23 cellular contexts compared by ENCODE assay signal in the genomic region with DNA sequence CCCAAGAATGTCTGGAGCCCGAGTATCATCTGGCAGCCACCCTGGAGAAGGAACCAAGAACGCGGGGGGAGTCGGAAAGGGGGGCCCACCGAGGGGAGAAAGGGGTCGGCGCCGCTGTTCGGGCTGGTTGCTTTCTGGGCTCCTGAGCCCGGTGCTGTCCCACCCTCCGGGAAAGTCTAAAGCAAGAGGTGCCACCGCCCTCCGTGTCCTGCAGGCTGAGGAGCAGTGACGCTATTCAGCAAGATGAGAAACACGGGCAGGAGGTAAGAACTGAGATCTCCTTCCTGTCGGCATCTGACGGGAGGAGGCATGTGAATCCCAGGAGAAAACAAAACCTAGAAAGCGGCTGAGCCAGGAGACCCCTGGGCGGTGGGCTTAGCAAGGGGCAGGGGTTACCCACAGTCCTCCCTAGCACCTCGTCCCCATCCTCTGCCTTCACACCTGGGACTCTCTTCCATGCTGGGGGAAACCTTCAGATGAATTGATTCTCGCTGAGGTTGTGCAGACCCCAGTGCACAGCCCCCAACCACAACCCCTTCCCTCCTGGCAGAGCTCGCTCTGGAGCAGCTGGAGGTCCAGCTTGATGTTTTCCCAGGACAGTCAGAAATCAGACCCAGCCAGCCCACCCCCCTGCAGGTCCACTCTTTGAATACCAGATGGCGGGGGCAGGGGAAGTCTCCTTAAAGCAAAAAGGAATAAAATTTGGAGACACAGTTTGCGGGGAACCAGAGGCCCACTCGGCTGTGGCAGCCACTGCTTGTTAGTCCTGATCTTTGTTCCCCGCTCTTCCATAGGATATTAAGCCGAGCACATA.
"Had no signal": no experiment of that assay in that cellular context is flagged by ENCODE, and none has a peak within 500 bp of the region (broad histone marks: within the 10 kb centered on the region; RNA-seq: fewer than 3 reads in every experiment).

No MANE protein-coding gene starts in this region.

- H3K4me3 ChIP-seq: lower lobe of right lung, mucosa of descending colon, sigmoid colon, thyroid gland, upper lobe of left lung had no signal

- DNase-seq: activated CD4-positive, alpha-beta T cell treated with anti-CD3 and anti-CD28 coated beads, Interleukin-2, amount 50 U/mL, for 1 hour; activated CD8-positive, alpha-beta T cell treated with anti-CD3 and anti-CD28 coated beads for 36 hours; activated naive CD8-positive, alpha-beta T cell treated with anti-CD3 and anti-CD28 coated beads, Interleukin-2, amount 50 U/mL, for 24 hours; activated T-cell treated with anti-CD3 and anti-CD28 coated beads, Interleukin-2, amount 50 U/mL, for 4 hours; amygdala; central memory CD4-positive, alpha-beta T cell; foreskin fibroblast; hypothalamus; immature natural killer cell; lower lobe of right lung; mucosa of descending colon; sigmoid colon; small intestine; stimulated activated CD4-positive, alpha-beta T cell treated with anti-CD3 and anti-CD28 coated beads, Interleukin-4, amount 100 ng/mL, for 24 hours; stimulated activated CD8-positive, alpha-beta memory T cell treated with anti-CD3 and anti-CD28 coated beads, Interleukin-4, amount 100 ng/mL, for 48 hours; stimulated activated naive CD8-positive, alpha-beta T cell treated with anti-CD3 and anti-CD28 coated beads, Interleukin-15, amount 100 ng/mL, for 72 hours; T-helper 2 cell; thyroid gland had no signal

- H3K27ac ChIP-seq: lower lobe of right lung, neutrophil, sigmoid colon, thyroid gland, upper lobe of left lung had no signal

- H3K9me3 ChIP-seq: mucosa of descending colon, neutrophil, sigmoid colon, thyroid gland, upper lobe of left lung had no signal

- H3K27me3 ChIP-seq: neutrophil, sigmoid colon, thyroid gland, upper lobe of left lung had no signal

- H3K36me3 ChIP-seq: lower lobe of right lung, neutrophil, sigmoid colon, thyroid gland, upper lobe of left lung had no signal

- ATAC-seq: activated CD8-positive, alpha-beta T cell treated with anti-CD3 and anti-CD28 coated beads for 36 hours; activated naive CD8-positive, alpha-beta T cell treated with anti-CD3 and anti-CD28 coated beads, Interleukin-2, amount 50 U/mL, for 24 hours; activated T-cell treated with anti-CD3 and anti-CD28 coated beads, Interleukin-2, amount 50 U/mL, for 4 hours; activated T-helper 17 cell treated with anti-CD3 and anti-CD28 coated beads, Interleukin-2, amount 50 U/mL, for 72 hours; esophagus mucosa; lower lobe of right lung; mucosa of descending colon; stimulated activated memory B cell treated with anti-CD40 and anti-IgM and Interleukin-4, amounts not matched to agents 10 μg/mL and 1 μg/mL and 100 μg/mL, for 72 hours had no signal

- H3K4me1 ChIP-seq: sigmoid colon had no signal

- FAIRE-seq: small intestine had no signal
